9 cellular contexts compared by ENCODE assay signal in genomic region chr10:23525406-23525805, GRCh38.
DNase-seq lines count a peak whose midpoint lies in the region; ATAC-seq, FAIRE-seq and TF ChIP-seq lines count a peak whose summit lies in the region.
"Had no signal": no experiment of that assay in that cellular context is flagged by ENCODE, and none has a peak within 500 bp of the region (broad histone marks: within the 10 kb centered on the region; RNA-seq: fewer than 3 reads in every experiment).

No MANE protein-coding gene starts in this region.

- peak; percentile 9 for FAIRE-seq in GM12891 (lab: Jason Lieb, UNC)
- FAIRE-seq: astrocyte had no signal

- H3K4ac ChIP-seq in mesendoderm (ENCODE audit: low read depth, low read length): no peak overlapping the region

- TF ChIP-seq POLR2A in GM12891 (IDR thresholded peaks at IDR 0.05; ENCODE audit: low read depth, low read length): no peak

- H3K18ac ChIP-seq in mesendoderm (ENCODE audit: low read length): no peak overlapping the region

- peaks cover 16% of the 10 kb centered on the region for H3K4me1 ChIP-seq in A673 (ENCODE audit: insufficient read depth, low read length, poor library complexity, severe bottlenecking)
- H3K4me1 ChIP-seq in mesendoderm (ENCODE audit: control insufficient read depth, low read depth, low read length): no peaks in the 10 kb centered on the region
- no peaks in the 10 kb centered on the region for H3K4me1 ChIP-seq in aorta (ENCODE audit: control insufficient read depth in 1 of 2, insufficient read depth in 2 of 2, low read length in 2 of 2)

- H2BK120ac ChIP-seq in mesendoderm (ENCODE audit: low read depth, low read length): no peak overlapping the region

- no peaks in the 10 kb centered on the region for H3K79me2 ChIP-seq in mesendoderm (ENCODE audit: control insufficient read depth, insufficient read depth, low read length)

- no peak overlapping the region for H2BK15ac ChIP-seq in mesendoderm (replicated peaks; ENCODE audit: low read depth)

- H4K5ac ChIP-seq in mesendoderm (ENCODE audit: low read length): no peak overlapping the region

- no peaks in the 10 kb centered on the region for H3K79me1 ChIP-seq in mesendoderm (ENCODE audit: low read length)

- H3K4me2 ChIP-seq in mesendoderm (ENCODE audit: low read length): no peak overlapping the region

- POLR2A ChIA-PET in A673 (lab: Charles Lee; ENCODE audit: low non-redundant PET): no interaction called here

- no CpG with 5 or more reads among the region's 2 CpGs for WGBS in mesendoderm (ENCODE audit: extremely low coverage, insufficient coverage, low lambda C conversion rate)
- WGBS in aorta, 2 donors: 47 to 55% methylated on average over 2 of the region's 2 CpGs

- H3K9ac ChIP-seq in mesendoderm (ENCODE audit: low read length): no peak overlapping the region

- no peak overlapping the region for H2AK5ac ChIP-seq in mesendoderm (ENCODE audit: low read length)

- no peak overlapping the region for H4K8ac ChIP-seq in mesendoderm (ENCODE audit: low read depth, low read length)

- CTCF ChIA-PET in A673 (lab: Charles Lee): no interaction called here

- DNase-seq in A673 (ENCODE audit: low spot score) (peak; percentile 58), GM12891 (ENCODE audit: insufficient read length, low spot score) (no peak), LoVo (ENCODE audit: low spot score) (peak; percentile 22), cardiac fibroblast (ENCODE audit: low read depth in 2 of 2) (peak; percentile 45 to 55), mesendoderm (peak; percentile 9), NCI-H446 treated with DMSO at 0.1 percent for 48 hours (lab: John Stamatoyannopoulos, UW) (no peak), aorta (no peak), coronary artery (ENCODE audit: low spot score) (no peak)

- intact Hi-C loops in A673 (cut with micrococcal nuclease; ENCODE audit: unreplicated experiment): loop anchor here (5.0 to 10.0 kb wide), 2 partner anchors 208 to 989 kb away; no protein-coding TSS in a partner anchor
- intact Hi-C loops in aorta (cut with DNase I): loop anchor here in 1 of 2 donors (5.0 to 10.0 kb wide), 2 partner anchors 179 to 208 kb away; no protein-coding TSS in a partner anchor

- no peak overlapping the region for H3K23ac ChIP-seq in mesendoderm (ENCODE audit: low read length)

- H3K56ac ChIP-seq in mesendoderm (ENCODE audit: low read length): no peak overlapping the region

- BruUV-seq in A673 (replicated peaks; lab: Mats Ljungman, UMichigan): no TSS peak

- TF ChIP-seq CTCF in A673 (conservative IDR thresholded peaks at IDR 0.05; ENCODE audit: low read depth, low read length) (peak; percentile 64), cardiac fibroblast (IDR thresholded peaks at IDR 0.05; ENCODE audit: low read depth, low read length) (peak; percentile 21), coronary artery (IDR thresholded peaks at IDR 0.05) (no peak)

- H3K4me3 ChIP-seq in A673 (ENCODE audit: low read depth, low read length, poor library complexity, severe bottlenecking) (no peak overlapping the region), cardiac fibroblast (replicated peaks in 1 of 2; ENCODE audit: low read depth in 2 of 2, low read length in 2 of 2) (no peak overlapping the region), mesendoderm (ENCODE audit: low read length) (no peak overlapping the region), aorta (ENCODE audit: low read length in 2 of 2) (no peak overlapping the region), coronary artery (no peak overlapping the region)

- no peak overlapping the region for H2BK5ac ChIP-seq in mesendoderm (ENCODE audit: low read length)

- no peak for ATAC-seq in aorta (ENCODE audit: low FRiP score)

- H3K9me3 ChIP-seq in A673 (ENCODE audit: low read depth, low read length, poor library complexity, severe bottlenecking): no peaks in the 10 kb centered on the region
- H3K9me3 ChIP-seq in aorta (ENCODE audit: control insufficient read depth, low read length): no peaks in the 10 kb centered on the region

- H3K27me3 ChIP-seq in A673 (replicated peaks; ENCODE audit: insufficient read depth, low read depth, low read length, poor library complexity) (no peaks in the 10 kb centered on the region), mesendoderm (ENCODE audit: insufficient read depth, low read length, poor library complexity) (no peaks in the 10 kb centered on the region), aorta (ENCODE audit: control insufficient read depth in 1 of 2, insufficient read depth in 2 of 2, low read length in 1 of 2) (no peaks in the 10 kb centered on the region)

- H3K27ac ChIP-seq in A673 (ENCODE audit: low read depth, low read length, poor library complexity, severe bottlenecking) (no peak overlapping the region), mesendoderm (ENCODE audit: low read depth, low read length) (no peak overlapping the region), aorta (ENCODE audit: low read depth in 1 of 2, low read length in 2 of 2) (no peak overlapping the region), coronary artery (no peak overlapping the region)

- H3K36me3 ChIP-seq in A673 (ENCODE audit: insufficient read depth, low read length, poor library complexity, severe bottlenecking) (no peaks in the 10 kb centered on the region), mesendoderm (ENCODE audit: control insufficient read depth, insufficient read depth, low read length) (no peaks in the 10 kb centered on the region), aorta (ENCODE audit: control insufficient read depth in 1 of 2, insufficient read depth in 2 of 2, low read length in 1 of 2) (no peaks in the 10 kb centered on the region)

TF ChIP-seq in GM12891, 5 proteins besides CTCF, POLR2A, EP300 and RAD21:
- TF ChIP-seq TAF1 (IDR thresholded peaks at IDR 0.05; ENCODE audit: low read depth, low read length) (no peak), SPI1 (IDR thresholded peaks at IDR 0.05; ENCODE audit: low read depth, low read length) (no peak), PAX5 (IDR thresholded peaks at IDR 0.05; ENCODE audit: insufficient read depth, low read length, severe bottlenecking) (no peak), POLR2AphosphoS5 (IDR thresholded peaks at IDR 0.05; ENCODE audit: low read depth, low read length) (no peak), POU2F2 (IDR thresholded peaks at IDR 0.05; ENCODE audit: low read depth, low read length) (no peak)

Comparison
In these comparisons a context has a peak if more than half of its experiments do, and no peak if none do; other contexts are left out.
1. DNase-seq: peak in A673 (single experiment), LoVo (single experiment), cardiac fibroblast (2 of 2) and mesendoderm (single experiment); none in GM12891 (single experiment), NCI-H446 treated with DMSO at 0.1 percent for 48 hours (single experiment), aorta (0 of 2) and coronary artery (single experiment).